ENCODE assay signal across 8 cellular contexts in genomic region chr5:39219433-39219832, GRCh38.
DNase-seq lines count a peak whose midpoint lies in the region; ATAC-seq, FAIRE-seq and TF ChIP-seq lines count a peak whose summit lies in the region.

Gene FYB1, minus strand, starts transcription at chr5:39219563. Its CDS starts 16,603 bp downstream, at chr5:39202960.

- H3K4me1 ChIP-seq in duodenal mucosa (ENCODE audit: control insufficient read depth in 1 of 2, insufficient read depth in 2 of 2, low read length in 2 of 2) = peaks cover 0 to 14% of the 10 kb centered on the region in 2 donors
- H3K4me1 ChIP-seq in mucosa of rectum (ENCODE audit: control insufficient read depth in 2 of 2, insufficient read depth in 2 of 2, low read length in 2 of 2) = peaks cover 0 to 12% of the 10 kb centered on the region in 2 donors

- H3K4me3 ChIP-seq in duodenal mucosa (ENCODE audit: low read depth in 1 of 2, low read length in 2 of 2) = peak within 1 kb of the TSS; percentile 20 to 41
- peak within 1 kb of the TSS in 1 of 2 donors; percentile 5 for H3K4me3 ChIP-seq in mucosa of rectum (ENCODE audit: low read length in 2 of 2)

- ATAC-seq in GM21515 (IDR thresholded peaks at IDR 0.05; ENCODE audit: unreplicated experiment) (no peak), HG03520 (IDR thresholded peaks at IDR 0.05; ENCODE audit: unreplicated experiment) (no peak)

- no peaks in the 10 kb centered on the region for H3K36me3 ChIP-seq in duodenal mucosa (ENCODE audit: control insufficient read depth in 1 of 2, insufficient read depth in 2 of 2, low read length in 2 of 2)
- no peaks in the 10 kb centered on the region for H3K36me3 ChIP-seq in mucosa of rectum (ENCODE audit: control insufficient read depth in 2 of 2, insufficient read depth in 2 of 2, low read length in 2 of 2)

- DNase-seq in AG09319 (ENCODE audit: extremely low read depth, low read depth) = peak; percentile 7
- DNase-seq in MV-4-11 (lab: John Stamatoyannopoulos, UW) = peak; percentile 96
- no peak for DNase-seq in NCI-H1092 treated with DMSO at 0.1 percent for 48 hours (lab: John Stamatoyannopoulos, UW)
- no peak for DNase-seq in D721Med (ENCODE audit: insufficient read length, low spot score)

- TF ChIP-seq CTCF in AG09319 (IDR thresholded peaks at IDR 0.05; ENCODE audit: low read depth, low read length) = no peak
- TF ChIP-seq CTCF in D721Med (IDR thresholded peaks at IDR 0.05; ENCODE audit: insufficient read depth, missing control alignments) = no peak

- FAIRE-seq in D721Med (lab: Jason Lieb, UNC) = no peak

- H3K27me3 ChIP-seq in duodenal mucosa (ENCODE audit: control insufficient read depth in 1 of 2, insufficient read depth in 2 of 2, low read length in 2 of 2) = no peaks in the 10 kb centered on the region
- H3K27me3 ChIP-seq in mucosa of rectum (ENCODE audit: control insufficient read depth in 2 of 2, insufficient read depth in 2 of 2, low read length in 2 of 2) = no peaks in the 10 kb centered on the region

- no peak within 1 kb of the TSS for H3K27ac ChIP-seq in duodenal mucosa (ENCODE audit: low read depth, low read length)
- peak within 1 kb of the TSS; percentile 13 for H3K27ac ChIP-seq in mucosa of rectum (ENCODE audit: low read depth in 2 of 2, low read length in 2 of 2)

- H3K9me3 ChIP-seq in duodenal mucosa (ENCODE audit: control insufficient read depth in 1 of 2, low read length in 2 of 2) (no peaks in the 10 kb centered on the region), mucosa of rectum (ENCODE audit: control insufficient read depth in 2 of 2, low read length in 2 of 2) (no peaks in the 10 kb centered on the region)

- H3K9ac ChIP-seq in duodenal mucosa (ENCODE audit: low read depth in 1 of 2, low read length in 2 of 2) (peak within 1 kb of the TSS in 1 of 2 donors; percentile 12), mucosa of rectum (ENCODE audit: low read depth in 1 of 2, low read length in 2 of 2) (no peak within 1 kb of the TSS)

Comparison
In these comparisons a context has a peak if more than half of its experiments do, and no peak if none do; other contexts are left out.
1. DNase-seq: peak in AG09319 (single experiment) and MV-4-11 (single experiment); none in NCI-H1092 treated with DMSO at 0.1 percent for 48 hours (single experiment) and D721Med (single experiment).